Comparison of ENCODE assay signal across 8 cellular contexts in the genomic region with DNA sequence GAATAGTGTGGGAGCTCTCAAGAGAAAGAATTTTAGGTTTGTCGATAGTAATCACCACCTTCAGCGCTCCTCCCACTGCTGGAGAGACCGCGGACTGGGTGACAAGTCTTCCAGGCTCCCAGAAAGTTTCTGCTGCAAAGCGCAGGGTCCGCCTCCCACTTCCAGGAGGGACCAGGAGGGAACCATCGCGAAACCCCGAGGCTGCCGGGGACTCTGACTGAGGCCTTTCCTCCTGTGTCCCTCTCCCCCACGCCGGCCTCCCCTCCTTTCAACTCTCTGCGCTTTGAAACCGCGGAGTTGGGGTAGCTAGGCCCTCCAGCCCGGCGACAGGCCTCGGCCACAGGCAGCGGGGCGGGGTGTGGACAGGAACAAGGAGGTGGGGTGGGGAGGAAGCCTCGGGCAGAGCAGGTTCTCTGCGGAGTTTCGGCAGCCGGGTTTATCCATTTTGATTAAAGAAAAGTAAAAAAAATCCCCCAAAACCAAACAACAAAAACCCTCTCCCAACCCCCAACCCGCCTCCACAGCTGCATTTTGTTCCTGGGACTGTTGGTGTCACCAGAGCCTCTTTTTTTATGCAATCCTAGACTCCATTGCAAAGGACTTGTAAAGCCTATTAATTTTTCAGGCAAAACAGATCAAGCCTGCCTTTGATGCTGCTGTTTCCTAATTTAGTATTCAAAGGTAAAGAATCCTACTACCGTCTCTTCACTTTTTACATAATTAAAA. TPM values are rescaled to one million over a fixed set of nuclear protein-coding genes. Genes with fewer than 3 reads are reported as not detected.
DNase-seq lines count a peak whose midpoint lies in the region; ATAC-seq and TF ChIP-seq lines count a peak whose summit lies in the region.

No MANE protein-coding gene starts in this region.

- peak overlapping the region; percentile 32 for H3K4me3 ChIP-seq in astrocyte of the cerebellum (ENCODE audit: low read depth, low read length)

- peak; percentile 68 for TF ChIP-seq CTCF in astrocyte of the cerebellum (IDR thresholded peaks at IDR 0.05; ENCODE audit: low read depth, low read length, missing control alignments)

- DNase-seq in AG08395 (ENCODE audit: low spot score) (peak; percentile 59), T-helper 1 cell (peak; percentile 20 to 64 (median 37)), astrocyte of the cerebellum (ENCODE audit: low read depth) (peak; percentile 69), hypothalamus (lab: John Stamatoyannopoulos, UW) (peak in 40 of 51 donors; percentile 6 to 75 (median 32)), renal cortical epithelial cell (ENCODE audit: low read depth) (peak; percentile 67), epidermal melanocyte (ENCODE audit: insufficient read length, low spot score) (no peak)

- TF ChIP-seq RAD21 in Ishikawa (IDR thresholded peaks at IDR 0.05; ENCODE audit: low read depth), result peak; percentile 75

- in situ Hi-C loops in astrocyte of the cerebellum (cut with HindIII; ENCODE audit: low sequenced_read_pairs), result loop anchor here (25.0 kb wide), 1 partner anchor 579 kb away; no protein-coding TSS in a partner anchor

- TF ChIP-seq EP300 in Ishikawa (IDR thresholded peaks at IDR 0.05; ENCODE audit: borderline replicate concordance), result no peak

- peak; percentile 62 for ATAC-seq in GM18868 (IDR thresholded peaks at IDR 0.05; ENCODE audit: unreplicated experiment)

TF ChIP-seq in Ishikawa, 13 proteins besides CTCF, POLR2A, EP300 and RAD21:
- TF ChIP-seq, protein P1, sequence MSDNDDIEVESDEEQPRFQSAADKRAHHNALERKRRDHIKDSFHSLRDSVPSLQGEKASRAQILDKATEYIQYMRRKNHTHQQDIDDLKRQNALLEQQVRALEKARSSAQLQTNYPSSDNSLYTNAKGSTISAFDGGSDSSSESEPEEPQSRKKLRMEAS (IDR thresholded peaks at IDR 0.05), result no peak
- TF ChIP-seq, protein P2, sequence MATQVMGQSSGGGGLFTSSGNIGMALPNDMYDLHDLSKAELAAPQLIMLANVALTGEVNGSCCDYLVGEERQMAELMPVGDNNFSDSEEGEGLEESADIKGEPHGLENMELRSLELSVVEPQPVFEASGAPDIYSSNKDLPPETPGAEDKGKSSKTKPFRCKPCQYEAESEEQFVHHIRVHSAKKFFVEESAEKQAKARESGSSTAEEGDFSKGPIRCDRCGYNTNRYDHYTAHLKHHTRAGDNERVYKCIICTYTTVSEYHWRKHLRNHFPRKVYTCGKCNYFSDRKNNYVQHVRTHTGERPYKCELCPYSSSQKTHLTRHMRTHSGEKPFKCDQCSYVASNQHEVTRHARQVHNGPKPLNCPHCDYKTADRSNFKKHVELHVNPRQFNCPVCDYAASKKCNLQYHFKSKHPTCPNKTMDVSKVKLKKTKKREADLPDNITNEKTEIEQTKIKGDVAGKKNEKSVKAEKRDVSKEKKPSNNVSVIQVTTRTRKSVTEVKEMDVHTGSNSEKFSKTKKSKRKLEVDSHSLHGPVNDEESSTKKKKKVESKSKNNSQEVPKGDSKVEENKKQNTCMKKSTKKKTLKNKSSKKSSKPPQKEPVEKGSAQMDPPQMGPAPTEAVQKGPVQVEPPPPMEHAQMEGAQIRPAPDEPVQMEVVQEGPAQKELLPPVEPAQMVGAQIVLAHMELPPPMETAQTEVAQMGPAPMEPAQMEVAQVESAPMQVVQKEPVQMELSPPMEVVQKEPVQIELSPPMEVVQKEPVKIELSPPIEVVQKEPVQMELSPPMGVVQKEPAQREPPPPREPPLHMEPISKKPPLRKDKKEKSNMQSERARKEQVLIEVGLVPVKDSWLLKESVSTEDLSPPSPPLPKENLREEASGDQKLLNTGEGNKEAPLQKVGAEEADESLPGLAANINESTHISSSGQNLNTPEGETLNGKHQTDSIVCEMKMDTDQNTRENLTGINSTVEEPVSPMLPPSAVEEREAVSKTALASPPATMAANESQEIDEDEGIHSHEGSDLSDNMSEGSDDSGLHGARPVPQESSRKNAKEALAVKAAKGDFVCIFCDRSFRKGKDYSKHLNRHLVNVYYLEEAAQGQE (IDR thresholded peaks at IDR 0.05; ENCODE audit: low read depth), result no peak
- TF ChIP-seq TCF12 (IDR thresholded peaks at IDR 0.05; ENCODE audit: low read depth), result no peak
- TF ChIP-seq YY1 (IDR thresholded peaks at IDR 0.05; ENCODE audit: low read depth), result no peak
- no peak for TF ChIP-seq FOXM1 (IDR thresholded peaks at IDR 0.05; ENCODE audit: borderline replicate concordance, low read depth)
- no peak for TF ChIP-seq ZBTB7A (IDR thresholded peaks at IDR 0.05; ENCODE audit: low read depth)
- TF ChIP-seq, protein P3, sequence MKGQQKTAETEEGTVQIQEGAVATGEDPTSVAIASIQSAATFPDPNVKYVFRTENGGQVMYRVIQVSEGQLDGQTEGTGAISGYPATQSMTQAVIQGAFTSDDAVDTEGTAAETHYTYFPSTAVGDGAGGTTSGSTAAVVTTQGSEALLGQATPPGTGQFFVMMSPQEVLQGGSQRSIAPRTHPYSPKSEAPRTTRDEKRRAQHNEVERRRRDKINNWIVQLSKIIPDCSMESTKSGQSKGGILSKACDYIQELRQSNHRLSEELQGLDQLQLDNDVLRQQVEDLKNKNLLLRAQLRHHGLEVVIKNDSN (IDR thresholded peaks at IDR 0.05), result no peak
- no peak for TF ChIP-seq CEBPB (IDR thresholded peaks at IDR 0.05)
- no peak for TF ChIP-seq EGR1 (IDR thresholded peaks at IDR 0.05)
- TF ChIP-seq NFIC (IDR thresholded peaks at IDR 0.05), result no peak
- TF ChIP-seq CREB1 (IDR thresholded peaks at IDR 0.05; ENCODE audit: low read depth), result no peak
- TF ChIP-seq TAF1 (IDR thresholded peaks at IDR 0.05; ENCODE audit: low read depth), result no peak
- TF ChIP-seq TEAD4 (IDR thresholded peaks at IDR 0.05), result no peak
TF ChIP-seq in Ishikawa: peak in this region for 0.

RNA-seq across cellular contexts. Expression of a gene that starts 51.9 kb away (rescaled TPM):
- 2.8 and 11.0 TPM in 2 replicates for total RNA-seq in renal cortical epithelial cell
